Comparison of ENCODE assay signal across 8 cellular contexts in the genomic region with DNA sequence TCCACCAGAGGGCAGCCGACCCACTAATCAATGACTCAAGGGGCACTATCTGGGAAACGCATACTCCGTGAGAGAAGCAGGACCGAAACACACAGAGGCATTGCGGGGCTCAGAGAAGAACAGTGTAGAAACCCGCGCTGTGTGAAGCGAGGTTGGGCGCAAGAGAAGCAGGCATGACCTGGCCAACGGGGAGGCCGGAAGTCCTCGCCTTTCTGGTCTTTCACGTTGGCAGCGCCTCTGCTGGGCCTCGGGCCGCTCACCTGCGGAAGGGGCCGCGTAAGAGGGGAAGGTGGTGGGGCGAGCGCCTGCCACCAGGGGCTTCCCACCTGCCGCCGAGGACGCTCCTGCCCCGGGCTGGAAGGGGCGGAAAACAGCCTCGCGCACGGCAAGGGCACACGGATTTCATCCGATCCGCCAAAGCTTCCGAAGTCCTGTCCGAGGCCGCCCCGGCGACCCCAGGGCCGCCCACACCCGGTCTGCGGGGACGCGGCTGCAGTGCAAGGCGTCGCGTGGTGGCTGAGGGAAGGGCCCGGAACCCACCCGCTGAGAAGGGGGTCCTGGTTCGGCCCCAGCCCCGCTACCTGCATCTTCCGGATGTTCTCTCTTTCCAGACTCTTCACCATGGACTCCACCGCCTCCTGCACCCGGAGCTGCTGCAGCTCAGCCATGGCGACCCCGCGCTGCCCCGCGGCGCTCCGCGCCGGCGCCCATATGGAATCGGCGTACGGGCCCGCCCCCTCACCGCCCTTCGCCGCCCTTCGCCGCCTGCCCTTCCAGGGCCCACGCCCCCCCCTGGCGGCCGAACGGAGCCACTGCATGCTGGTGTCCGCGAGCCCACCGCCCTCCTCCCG. TPM values are rescaled to one million over a fixed set of nuclear protein-coding genes. Genes with fewer than 3 reads are reported as not detected.
DNase-seq lines count a peak whose midpoint lies in the region; ATAC-seq and TF ChIP-seq lines count a peak whose summit lies in the region.

TSS of gene FAM136A (minus strand) at position 724 of the 851 bp plus-strand sequence. CDS start at position 668, 56 bp downstream.

- H3K4me1 Mint-ChIP-seq in activated naive CD8-positive, alpha-beta T cell treated with anti-CD3 and anti-CD28 coated beads, Interleukin-2, amount 10 ng/mL, durations not matched to agents 7 days and 5 days: peaks cover 23% of the 10 kb centered on the region

- H3K27ac Mint-ChIP-seq in activated naive CD8-positive, alpha-beta T cell treated with anti-CD3 and anti-CD28 coated beads, Interleukin-2, amount 10 ng/mL, durations not matched to agents 7 days and 5 days: peak within 1 kb of the TSS; percentile 94

- H3K79me2 ChIP-seq in HCT116 (ENCODE audit: insufficient read depth, low read length) (peaks cover 27% of the 10 kb centered on the region), SU-DHL-6 (ENCODE audit: insufficient read depth, low read length) (peaks cover 10% of the 10 kb centered on the region; the same call in 1 of the 2 replicates), trophoblast cell (ENCODE audit: control insufficient read depth, insufficient read depth, low read length, poor library complexity) (peaks cover 6% of the 10 kb centered on the region)

- TF ChIP-seq CTCF in HCT116 (IDR thresholded peaks at IDR 0.05 in 2 of 3, conservative IDR thresholded peaks at IDR 0.05 in 1 of 3; ENCODE audit: borderline replicate concordance in 1 of 3, insufficient read depth in 1 of 3, low read depth in 2 of 3, low read length in 2 of 3): peak; percentile 72 to 91 (median 72)
- peak; percentile 58 for TF ChIP-seq CTCF in SU-DHL-6 (IDR thresholded peaks at IDR 0.05; ENCODE audit: insufficient read depth, low read length, poor library complexity, severe bottlenecking)
- peak; percentile 89 for TF ChIP-seq CTCF in cardiac muscle cell (IDR thresholded peaks at IDR 0.05; ENCODE audit: low read depth, low read length)
- TF ChIP-seq CTCF in tibial nerve (IDR thresholded peaks at IDR 0.05): peak; percentile 94 to 99 (median 97)

- CTCF ChIA-PET in HCT116 (lab: Charles Lee): interaction anchor here (0.6 to 8.0 kb wide), 14 partner anchors 8 to 577 kb away, joined by 3 to 167 read pairs (median 4); partner anchors contain the start of genes MXD1, PCYOX1 and SNRPG

- peak within 1 kb of the TSS; percentile 84 for H3K14ac ChIP-seq in trophoblast cell (ENCODE audit: low read length)

- H3K27me3 Mint-ChIP-seq in activated naive CD8-positive, alpha-beta T cell treated with anti-CD3 and anti-CD28 coated beads, Interleukin-2, amount 10 ng/mL, durations not matched to agents 7 days and 5 days: no peaks in the 10 kb centered on the region

- no CpG with 5 or more reads among the region's 79 CpGs for WGBS in trophoblast cell (ENCODE audit: extremely low coverage, insufficient coverage, insufficient read length)
- WGBS in tibial nerve, 2 donors: 0 to 1% methylated on average over 57 to 59 of the region's 79 CpGs

- H3K4me1 ChIP-seq in HCT116 (ENCODE audit: control insufficient read depth in 1 of 2, insufficient read depth in 2 of 2, low read length in 2 of 2): peaks cover 8 to 25% of the 10 kb centered on the region in 2 experiments
- no peaks in the 10 kb centered on the region for H3K4me1 ChIP-seq in cardiac muscle cell (ENCODE audit: low read depth)
- H3K4me1 ChIP-seq in trophoblast cell (ENCODE audit: control insufficient read depth in 1 of 2, insufficient read depth in 2 of 2, low read length in 2 of 2): no peaks in the 10 kb centered on the region
- peaks cover 0 to 17% (median 6%) of the 10 kb centered on the region in 4 donors for H3K4me1 ChIP-seq in tibial nerve

- no peaks in the 10 kb centered on the region for H3K9me3 Mint-ChIP-seq in activated naive CD8-positive, alpha-beta T cell treated with anti-CD3 and anti-CD28 coated beads, Interleukin-2, amount 10 ng/mL, durations not matched to agents 7 days and 5 days

- peak within 1 kb of the TSS; percentile 54 for H2BK120ac ChIP-seq in trophoblast cell (ENCODE audit: insufficient read depth, low read length, poor library complexity)

- H4K91ac ChIP-seq in trophoblast cell (ENCODE audit: low read depth, low read length): peak within 1 kb of the TSS; percentile 81

- RAD21 ChIA-PET in HCT116 (lab: Charles Lee; ENCODE audit: low non-redundant PET in 1 of 2, low total read pairs in 2 of 2, uncharacterized antibody in 2 of 2, unreplicated experiment in 2 of 2): no interaction called here

- H2BK5ac ChIP-seq in trophoblast cell (ENCODE audit: low read depth, low read length, poor library complexity): peak within 1 kb of the TSS; percentile 69

- H2AK5ac ChIP-seq in trophoblast cell (ENCODE audit: low read length): peak within 1 kb of the TSS; percentile 34

- TSS peak; percentile 90 for BruUV-seq in HCT116 (replicated peaks; lab: Mats Ljungman, UMichigan)

- peak within 1 kb of the TSS; percentile 87 for H3K4me3 Mint-ChIP-seq in activated naive CD8-positive, alpha-beta T cell treated with anti-CD3 and anti-CD28 coated beads, Interleukin-2, amount 10 ng/mL, durations not matched to agents 7 days and 5 days

- H3K18ac ChIP-seq in trophoblast cell (ENCODE audit: low read length): peak within 1 kb of the TSS; percentile 86

- H3F3A ChIP-seq in SU-DHL-6 (ENCODE audit: insufficient read depth): peaks cover 9% of the 10 kb centered on the region

- peak; percentile 83 for TF ChIP-seq RAD21 in HCT116 (IDR thresholded peaks at IDR 0.05; ENCODE audit: low read depth)

- H3K23ac ChIP-seq in trophoblast cell (ENCODE audit: low read length): no peak within 1 kb of the TSS

- H3K27me3 ChIP-seq in HCT116 (ENCODE audit: insufficient read depth, low read length): no peaks in the 10 kb centered on the region
- no peaks in the 10 kb centered on the region for H3K27me3 ChIP-seq in SU-DHL-6 (ENCODE audit: low read length)
- no peaks in the 10 kb centered on the region for H3K27me3 ChIP-seq in cardiac muscle cell
- H3K27me3 ChIP-seq in trophoblast cell (ENCODE audit: insufficient read depth, low read length): no peaks in the 10 kb centered on the region
- H3K27me3 ChIP-seq in tibial nerve: no peaks in the 10 kb centered on the region

- H4K20me1 ChIP-seq in HCT116 (ENCODE audit: insufficient read depth): no peaks in the 10 kb centered on the region
- H4K20me1 ChIP-seq in SU-DHL-6 (ENCODE audit: low read depth, low read length): no peaks in the 10 kb centered on the region

- peaks cover 16% of the 10 kb centered on the region for H3K36me3 Mint-ChIP-seq in activated naive CD8-positive, alpha-beta T cell treated with anti-CD3 and anti-CD28 coated beads, Interleukin-2, amount 10 ng/mL, durations not matched to agents 7 days and 5 days

- H3K4me3 ChIP-seq in GM08714 (ENCODE audit: low read length) (peak within 1 kb of the TSS; percentile 84), HCT116 (replicated peaks in 1 of 2; ENCODE audit: low read depth in 1 of 2, low read length in 2 of 2) (peak within 1 kb of the TSS; percentile 72 to 79), SU-DHL-6 (ENCODE audit: insufficient read depth, low read length, poor library complexity, severe bottlenecking) (peak within 1 kb of the TSS; percentile 72), cardiac muscle cell (peak within 1 kb of the TSS; percentile 72), trophoblast cell (ENCODE audit: low read depth, low read length) (peak within 1 kb of the TSS; percentile 81), tibial nerve (peak within 1 kb of the TSS; percentile 85 to 88 (median 85))

- H3K27ac ChIP-seq in HCT116 (ENCODE audit: low read depth, low read length): peak within 1 kb of the TSS; percentile 91
- peak within 1 kb of the TSS; percentile 58 for H3K27ac ChIP-seq in SU-DHL-6 (ENCODE audit: low read depth, low read length)
- peak within 1 kb of the TSS; percentile 85 for H3K27ac ChIP-seq in cardiac muscle cell
- peak within 1 kb of the TSS; percentile 62 for H3K27ac ChIP-seq in trophoblast cell (ENCODE audit: low read depth, low read length)
- H3K27ac ChIP-seq in tibial nerve: peak within 1 kb of the TSS; percentile 47 to 90 (median 86)

- H3K9me2 ChIP-seq in HCT116 (ENCODE audit: insufficient read depth): no peaks in the 10 kb centered on the region
- H3K9me2 ChIP-seq in SU-DHL-6 (replicated peaks; ENCODE audit: insufficient read depth, low read length): no peaks in the 10 kb centered on the region

- peaks cover 12 to 27% of the 10 kb centered on the region in 2 experiments for H3K36me3 ChIP-seq in HCT116 (ENCODE audit: control insufficient read depth in 1 of 2, insufficient read depth in 2 of 2, low read length in 2 of 2)
- H3K36me3 ChIP-seq in SU-DHL-6 (ENCODE audit: low read length): 0 out of 2 replicates have a peak, but pooled peaks cover 2% of the 10 kb centered on the region
- H3K36me3 ChIP-seq in cardiac muscle cell: peaks cover 15% of the 10 kb centered on the region
- peaks cover 6 to 22% of the 10 kb centered on the region in 2 experiments for H3K36me3 ChIP-seq in trophoblast cell (ENCODE audit: control insufficient read depth in 1 of 2, insufficient read depth in 2 of 2, low read length in 2 of 2)
- H3K36me3 ChIP-seq in tibial nerve: peaks cover 0 to 39% (median 0%) of the 10 kb centered on the region in 3 donors

- peaks cover 7% of the 10 kb centered on the region for H3K79me1 ChIP-seq in trophoblast cell (ENCODE audit: low read length)

- TF ChIP-seq POLR2A in HCT116 (IDR thresholded peaks at IDR 0.05; ENCODE audit: borderline replicate concordance, extremely low read depth, insufficient read depth, insufficient read length) (peak; percentile 91), tibial nerve (IDR thresholded peaks at IDR 0.05) (peak in 1 of 2 donors; percentile 20)

- DNase-seq in HCT116 (ENCODE audit: low read depth, low spot score) (peak; percentile 59), MV-4-11 (lab: John Stamatoyannopoulos, UW) (peak; percentile 78), cardiac muscle cell (ENCODE audit: low read depth in 1 of 2, low spot score in 1 of 2) (peak; percentile 88 to 94), trophoblast cell (peak; percentile 73 to 92), tibial nerve (ENCODE audit: low spot score in 2 of 2) (peak; percentile 57 to 62)
- DNase-seq in activated naive CD8-positive, alpha-beta T cell treated with anti-CD3 and anti-CD28 coated beads, Interleukin-2, amount 10 ng/mL, durations not matched to agents 7 days and 5 days: peak; percentile 95

- H4K12ac ChIP-seq in trophoblast cell (ENCODE audit: low read depth, low read length): peak within 1 kb of the TSS; percentile 82

- peak within 1 kb of the TSS; percentile 48 for H3K4ac ChIP-seq in trophoblast cell (ENCODE audit: low read depth, low read length)

- H3K9me3 ChIP-seq in HCT116 (ENCODE audit: control insufficient read depth in 1 of 2, insufficient read depth in 1 of 2, low read depth in 1 of 2, low read length in 2 of 2) (no peaks in the 10 kb centered on the region), SU-DHL-6 (ENCODE audit: insufficient read depth, low read length) (no peaks in the 10 kb centered on the region; the same call in 1 of the 2 replicates), cardiac muscle cell (ENCODE audit: low read depth) (no peaks in the 10 kb centered on the region), trophoblast cell (ENCODE audit: insufficient read depth, low read depth, low read length) (peaks cover 1% of the 10 kb centered on the region), tibial nerve (no peaks in the 10 kb centered on the region)

- H3K9ac ChIP-seq in HCT116 (ENCODE audit: low read length) (peak within 1 kb of the TSS; percentile 96), SU-DHL-6 (ENCODE audit: low read length) (peak within 1 kb of the TSS; percentile 96), trophoblast cell (ENCODE audit: low read length) (peak within 1 kb of the TSS; percentile 63)

- peak within 1 kb of the TSS; percentile 86 for H3K4me2 ChIP-seq in HCT116 (ENCODE audit: low read length)
- peak within 1 kb of the TSS; percentile 72 for H3K4me2 ChIP-seq in SU-DHL-6 (ENCODE audit: low read depth, low read length, poor library complexity, severe bottlenecking)
- peak within 1 kb of the TSS; percentile 88 for H3K4me2 ChIP-seq in trophoblast cell (ENCODE audit: low read length)

- peak in 1 of 2 donors; percentile 34 for TF ChIP-seq EP300 in tibial nerve (IDR thresholded peaks at IDR 0.05)

- peak; percentile 82 for ATAC-seq in HCT116
- ATAC-seq in activated naive CD8-positive, alpha-beta T cell treated with anti-CD3 and anti-CD28 coated beads, Interleukin-2, amount 10 ng/mL, durations not matched to agents 7 days and 5 days (ENCODE audit: low read depth): peak; percentile 88

- POLR2A ChIA-PET in HCT116 (lab: Charles Lee): interaction anchor here (1.4 to 2.2 kb wide), 4 partner anchors 8 to 387 kb away, joined by 3 to 13 read pairs (median 6); partner anchors contain the start of gene SNRPG
- POLR2A ChIA-PET in activated naive CD8-positive, alpha-beta T cell treated with anti-CD3 and anti-CD28 coated beads, Interleukin-2, amount 10 ng/mL, durations not matched to agents 7 days and 5 days (lab: Charles Lee): interaction anchor here (0.7 to 3.1 kb wide), 5 partner anchors 8 to 389 kb away, joined by 3 to 14 read pairs (median 4); partner anchors contain the start of genes PCYOX1 and SNRPG

- no peak within 1 kb of the TSS for H2BK12ac ChIP-seq in trophoblast cell (ENCODE audit: low read length)

- H4K8ac ChIP-seq in trophoblast cell (ENCODE audit: low read depth, low read length): peak within 1 kb of the TSS; percentile 91

- intact Hi-C loops in HCT116 (cut with micrococcal nuclease): loop anchor here (2.0 to 10.0 kb wide), 3 partner anchors 389 to 643 kb away; no protein-coding TSS in a partner anchor

- H2AFZ ChIP-seq in HCT116 (ENCODE audit: low read depth, low read length, poor library complexity, severe bottlenecking) (no peak within 1 kb of the TSS), SU-DHL-6 (ENCODE audit: low read depth, low read length, severe bottlenecking) (peak within 1 kb of the TSS; percentile 90), trophoblast cell (ENCODE audit: insufficient read depth, low read length, poor library complexity) (peak within 1 kb of the TSS; percentile 84)

RNA-seq across cellular contexts. Expression of gene FAM136A, which starts in this region (rescaled TPM):
- total RNA-seq in HCT116 (2021; ENCODE audit: unreplicated experiment) (83.0 TPM), cardiac muscle cell (70.8 and 75.5 TPM in 2 replicates), tibial nerve (10 to 100 TPM in 3 of 4 donors, 1 to 10 TPM in 1; 8.2 to 18.3 (median 13.5) TPM)
- 45.8 and 54.1 TPM in 2 replicates for polyA plus RNA-seq in HCT116 (2012)
- total RNA-seq in activated naive CD8-positive, alpha-beta T cell treated with anti-CD3 and anti-CD28 coated beads, Interleukin-2, amount 10 ng/mL, durations not matched to agents 7 days and 5 days: 10 to 100 TPM; 34.8 to 36.3 TPM
- polyA plus RNA-seq in cardiac muscle cell: 109 and 113 TPM in 2 replicates
- 31.3 and 31.9 TPM in 2 replicates for polyA plus RNA-seq in trophoblast cell (2013)

Comparison
In these comparisons a context has a peak if more than half of its experiments do, and no peak if none do; other contexts are left out.
1. Peak in every context shown above with its lines: DNase-seq, ATAC-seq, H3K4me3 ChIP-seq and H3K27ac ChIP-seq.